Comparison of ENCODE assay signal across 13 cellular contexts in genomic region chr6:16391451-16391912, GRCh38.
DNase-seq lines count a peak whose midpoint lies in the region; ATAC-seq and TF ChIP-seq lines count a peak whose summit lies in the region.
"Had no signal": no experiment of that assay in that cellular context is flagged by ENCODE, and none has a peak within 500 bp of the region (broad histone marks: within the 10 kb centered on the region; RNA-seq: fewer than 3 reads in every experiment).

No MANE protein-coding gene starts in this region.

- no peaks in the 10 kb centered on the region for H3K9me3 ChIP-seq in uterus

- no peak overlapping the region for H3K4me3 ChIP-seq in uterus
- H3K4me3 ChIP-seq: GM23338 had no signal

- no peaks in the 10 kb centered on the region for H3K36me3 ChIP-seq in uterus

- no peaks in the 10 kb centered on the region for H3K36me3 Mint-ChIP-seq in nephron (ENCODE audit: low read depth)
- peaks cover 2% of the 10 kb centered on the region for H3K36me3 Mint-ChIP-seq in activated naive CD8-positive, alpha-beta T cell treated with anti-CD3 and anti-CD28 coated beads for 36 hours
- H3K36me3 Mint-ChIP-seq: mesothelial cell of epicardium had no signal

- H3K9me3 Mint-ChIP-seq in nephron, result no peaks in the 10 kb centered on the region
- H3K9me3 Mint-ChIP-seq in activated naive CD8-positive, alpha-beta T cell treated with anti-CD3 and anti-CD28 coated beads for 36 hours, result no peaks in the 10 kb centered on the region
- H3K9me3 Mint-ChIP-seq: activated naive CD4-positive, alpha-beta T cell treated with anti-CD3 and anti-CD28 coated beads, Interleukin-2, amount 50 U/mL, for 24 hours; GM23338; mesothelial cell of epicardium had no signal

- TF ChIP-seq POLR2A in uterus (IDR thresholded peaks at IDR 0.05), result no peak

- peak overlapping the region; percentile 75 to 79 (median 75) for H3K27ac Mint-ChIP-seq in nephron
- no peak overlapping the region for H3K27ac Mint-ChIP-seq in activated naive CD8-positive, alpha-beta T cell treated with anti-CD3 and anti-CD28 coated beads for 36 hours
- H3K27ac Mint-ChIP-seq: activated naive CD4-positive, alpha-beta T cell treated with anti-CD3 and anti-CD28 coated beads, Interleukin-2, amount 50 U/mL, for 24 hours; GM23338; mesothelial cell of epicardium had no signal

- H3K4me1 ChIP-seq in uterus, result peaks cover 0 to 5% of the 10 kb centered on the region in 2 donors

- peak overlapping the region; percentile 74 to 91 for H3K27ac ChIP-seq in uterus

- peaks cover 13% of the 10 kb centered on the region for H3K4me1 Mint-ChIP-seq in nephron
- no peaks in the 10 kb centered on the region for H3K4me1 Mint-ChIP-seq in activated naive CD8-positive, alpha-beta T cell treated with anti-CD3 and anti-CD28 coated beads for 36 hours
- H3K4me1 Mint-ChIP-seq: activated naive CD4-positive, alpha-beta T cell treated with anti-CD3 and anti-CD28 coated beads, Interleukin-2, amount 50 U/mL, for 24 hours; GM23338 had no signal

- no peaks in the 10 kb centered on the region for H3K27me3 Mint-ChIP-seq in nephron (ENCODE audit: low read depth)
- no peaks in the 10 kb centered on the region for H3K27me3 Mint-ChIP-seq in activated naive CD8-positive, alpha-beta T cell treated with anti-CD3 and anti-CD28 coated beads for 36 hours
- H3K27me3 Mint-ChIP-seq: activated naive CD4-positive, alpha-beta T cell treated with anti-CD3 and anti-CD28 coated beads, Interleukin-2, amount 50 U/mL, for 24 hours had no signal

- H3K4me3 Mint-ChIP-seq in nephron, result no peak overlapping the region
- no peak overlapping the region for H3K4me3 Mint-ChIP-seq in activated naive CD8-positive, alpha-beta T cell treated with anti-CD3 and anti-CD28 coated beads for 36 hours
- H3K4me3 Mint-ChIP-seq: activated naive CD4-positive, alpha-beta T cell treated with anti-CD3 and anti-CD28 coated beads, Interleukin-2, amount 50 U/mL, for 24 hours; GM23338; mesothelial cell of epicardium had no signal

- peak; percentile 42 for DNase-seq in fibroblast of gingiva (ENCODE audit: low read depth)
- DNase-seq in uterus, result no peak
- no peak for DNase-seq in T-helper 9 cell
- DNase-seq in activated naive CD8-positive, alpha-beta T cell treated with anti-CD3 and anti-CD28 coated beads for 36 hours, result no peak
- DNase-seq: effector CD4-positive, alpha-beta T cell; NCI-H1092 treated with DMSO at 0.1 percent for 48 hours; retina had no signal

- TF ChIP-seq CTCF in nephron (IDR thresholded peaks at IDR 0.05; ENCODE audit: unreplicated experiment in 3 of 3) (no peak), uterus (IDR thresholded peaks at IDR 0.05) (no peak)

- ATAC-seq in SK-N-SH treated with all-trans-retinoic acid at 6 μM for 48 hours, result peak; percentile 68
- no peak for ATAC-seq in HG03196 (IDR thresholded peaks at IDR 0.05; ENCODE audit: unreplicated experiment)
- ATAC-seq: GM23338 had no signal

- intact Hi-C loops in uterus (cut with DNase I; ENCODE audit: low total_unique reads), result no loop called here

- no peaks in the 10 kb centered on the region for H3K27me3 ChIP-seq in uterus

TF ChIP-seq in SK-N-SH treated with all-trans-retinoic acid at 6 μM for 48 hours, 23 proteins besides CTCF, POLR2A, EP300 and RAD21:
- TF ChIP-seq ARNTL (CRISPR knock-in tag; IDR thresholded peaks at IDR 0.05; ENCODE audit: borderline replicate concordance, low read depth), result no peak
- no peak for TF ChIP-seq TOX (CRISPR knock-in tag; IDR thresholded peaks at IDR 0.05; ENCODE audit: borderline replicate concordance)
- TF ChIP-seq ZNF565 (CRISPR knock-in tag; conservative IDR thresholded peaks at IDR 0.05; ENCODE audit: low read depth), result no peak
- TF ChIP-seq CSRNP3 (CRISPR knock-in tag; IDR thresholded peaks at IDR 0.05), result no peak
- TF ChIP-seq PPARA (CRISPR knock-in tag; IDR thresholded peaks at IDR 0.05; ENCODE audit: borderline replicate concordance), result no peak
- TF ChIP-seq OSR1 (CRISPR knock-in tag; IDR thresholded peaks at IDR 0.05), result no peak
- no peak for TF ChIP-seq ISL1 (CRISPR knock-in tag; IDR thresholded peaks at IDR 0.05)
- TF ChIP-seq CSDC2 (CRISPR knock-in tag; IDR thresholded peaks at IDR 0.05), result no peak
TF ChIP-seq in SK-N-SH treated with all-trans-retinoic acid at 6 μM for 48 hours: peak in this region for 0.
